Comparison of ENCODE assay signal across 1 cellular context in genomic region chr3:59049671-59050331, GRCh38.
A peak's percentile ranks its signal among the peaks of the same experiment; 100 is the strongest.
TF ChIP-seq lines count a peak whose summit lies in the region.

CFAP20DC (minus strand) TSS chr3:59050025; CDS start chr3:59049631, 394 bp downstream.

TF ChIP-seq in GM12878, 131 proteins besides CTCF, POLR2A, EP300 and RAD21 (continued from another document):
- no peak for TF ChIP-seq SKIL (IDR thresholded peaks at IDR 0.05; ENCODE audit: low read depth, poor library complexity, severe bottlenecking)
- peak; percentile 95 for TF ChIP-seq BMI1 (IDR thresholded peaks at IDR 0.05; ENCODE audit: borderline replicate concordance)
- TF ChIP-seq SIN3A (IDR thresholded peaks at IDR 0.05; ENCODE audit: low read depth, low read length) = peak; percentile 29; the same call in 1 of the 2 replicates
- peak; percentile 76 for TF ChIP-seq NR2C1 (IDR thresholded peaks at IDR 0.05)
- no peak for TF ChIP-seq ZBTB33 (IDR thresholded peaks at IDR 0.05)
- TF ChIP-seq SMARCA5 (IDR thresholded peaks at IDR 0.05) = 0 out of 2 replicates have a peak, but pooled peaks have one; percentile 36
- peak; percentile 86 to 94 for TF ChIP-seq BHLHE40 (IDR thresholded peaks at IDR 0.05; ENCODE audit: borderline replicate concordance in 1 of 2, low read depth in 2 of 2, low read length in 1 of 2)
- TF ChIP-seq ZNF687 (IDR thresholded peaks at IDR 0.05) = peak; percentile 66; the same call in 1 of the 2 replicates
- peak; percentile 67 for TF ChIP-seq ATF7 (IDR thresholded peaks at IDR 0.05; ENCODE audit: low read depth)
- TF ChIP-seq CREM (IDR thresholded peaks at IDR 0.05; ENCODE audit: low read depth) = peak; percentile 79
- TF ChIP-seq LARP7 (IDR thresholded peaks at IDR 0.05) = 0 out of 2 replicates have a peak, but pooled peaks have one; percentile 79
- TF ChIP-seq ZNF217 (IDR thresholded peaks at IDR 0.05) = 0 out of 2 replicates have a peak, but pooled peaks have one; percentile 24
- peak; percentile 93 for TF ChIP-seq MXI1 (IDR thresholded peaks at IDR 0.05; ENCODE audit: low read depth, low read length)
- TF ChIP-seq SP1 (IDR thresholded peaks at IDR 0.05; ENCODE audit: low read depth, low read length) = no peak
- TF ChIP-seq NKRF (conservative IDR thresholded peaks at IDR 0.05) = 0 out of 2 replicates have a peak, but pooled peaks have one; percentile 38
- peak; percentile 65; the same call in 1 of the 2 replicates for TF ChIP-seq BACH1 (IDR thresholded peaks at IDR 0.05; ENCODE audit: borderline replicate concordance)
- no peak for TF ChIP-seq NFIC (IDR thresholded peaks at IDR 0.05; ENCODE audit: low read depth, low read length)
- TF ChIP-seq, protein P1, sequence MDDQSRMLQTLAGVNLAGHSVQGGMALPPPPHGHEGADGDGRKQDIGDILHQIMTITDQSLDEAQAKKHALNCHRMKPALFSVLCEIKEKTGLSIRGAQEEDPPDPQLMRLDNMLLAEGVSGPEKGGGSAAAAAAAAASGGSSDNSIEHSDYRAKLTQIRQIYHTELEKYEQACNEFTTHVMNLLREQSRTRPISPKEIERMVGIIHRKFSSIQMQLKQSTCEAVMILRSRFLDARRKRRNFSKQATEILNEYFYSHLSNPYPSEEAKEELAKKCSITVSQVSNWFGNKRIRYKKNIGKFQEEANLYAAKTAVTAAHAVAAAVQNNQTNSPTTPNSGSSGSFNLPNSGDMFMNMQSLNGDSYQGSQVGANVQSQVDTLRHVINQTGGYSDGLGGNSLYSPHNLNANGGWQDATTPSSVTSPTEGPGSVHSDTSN (IDR thresholded peaks at IDR 0.05; ENCODE audit: insufficient replicate concordance, low read depth, low read length) = no peak
- no peak for TF ChIP-seq ZBED1 (IDR thresholded peaks at IDR 0.05; ENCODE audit: borderline replicate concordance)
- TF ChIP-seq CEBPB (IDR thresholded peaks at IDR 0.05; ENCODE audit: borderline replicate concordance in 1 of 2, low read depth in 2 of 2, low read length in 2 of 2) = no peak
- TF ChIP-seq, protein P2, sequence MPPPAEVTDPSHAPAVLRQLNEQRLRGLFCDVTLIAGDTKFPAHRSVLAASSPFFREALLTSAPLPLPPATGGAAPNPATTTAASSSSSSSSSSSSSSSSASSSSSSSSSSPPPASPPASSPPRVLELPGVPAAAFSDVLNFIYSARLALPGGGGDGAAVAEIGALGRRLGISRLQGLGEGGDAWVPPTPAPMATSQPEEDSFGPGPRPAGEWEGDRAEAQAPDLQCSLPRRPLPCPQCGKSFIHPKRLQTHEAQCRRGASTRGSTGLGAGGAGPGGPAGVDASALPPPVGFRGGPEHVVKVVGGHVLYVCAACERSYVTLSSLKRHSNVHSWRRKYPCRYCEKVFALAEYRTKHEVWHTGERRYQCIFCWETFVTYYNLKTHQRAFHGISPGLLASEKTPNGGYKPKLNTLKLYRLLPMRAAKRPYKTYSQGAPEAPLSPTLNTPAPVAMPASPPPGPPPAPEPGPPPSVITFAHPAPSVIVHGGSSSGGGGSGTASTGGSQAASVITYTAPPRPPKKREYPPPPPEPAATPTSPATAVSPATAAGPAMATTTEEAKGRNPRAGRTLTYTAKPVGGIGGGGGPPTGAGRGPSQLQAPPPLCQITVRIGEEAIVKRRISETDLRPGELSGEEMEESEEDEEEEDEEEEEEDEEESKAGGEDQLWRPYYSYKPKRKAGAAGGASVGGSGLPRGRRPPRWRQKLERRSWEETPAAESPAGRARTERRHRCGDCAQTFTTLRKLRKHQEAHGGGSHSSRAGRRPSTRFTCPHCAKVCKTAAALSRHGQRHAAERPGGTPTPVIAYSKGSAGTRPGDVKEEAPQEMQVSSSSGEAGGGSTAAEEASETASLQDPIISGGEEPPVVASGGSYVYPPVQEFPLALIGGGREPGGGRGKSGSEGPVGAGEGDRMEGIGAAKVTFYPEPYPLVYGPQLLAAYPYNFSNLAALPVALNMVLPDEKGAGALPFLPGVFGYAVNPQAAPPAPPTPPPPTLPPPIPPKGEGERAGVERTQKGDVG (CRISPR knock-in tag; IDR thresholded peaks at IDR 0.05) = no peak
- TF ChIP-seq NR2F1 (conservative IDR thresholded peaks at IDR 0.05) = peak; percentile 96
- TF ChIP-seq DPF2 (IDR thresholded peaks at IDR 0.05) = peak; percentile 73
- peak; percentile 28; the same call in 1 of the 2 replicates for TF ChIP-seq HCFC1 (IDR thresholded peaks at IDR 0.05; ENCODE audit: low read length)
